ENCODE assay signal across 1 cellular context in genomic region chr4:16583764-16584163, GRCh38.
TF ChIP-seq lines count a peak whose summit lies in the region.

No MANE protein-coding gene starts in this region.

TF ChIP-seq in SK-N-SH, 30 proteins besides CTCF, POLR2A, EP300 and RAD21 (continued from another document):
- no peak for TF ChIP-seq USF1 (IDR thresholded peaks at IDR 0.05; ENCODE audit: borderline replicate concordance, low read depth)
